1 cellular context compared by ENCODE assay signal in the genomic region with DNA sequence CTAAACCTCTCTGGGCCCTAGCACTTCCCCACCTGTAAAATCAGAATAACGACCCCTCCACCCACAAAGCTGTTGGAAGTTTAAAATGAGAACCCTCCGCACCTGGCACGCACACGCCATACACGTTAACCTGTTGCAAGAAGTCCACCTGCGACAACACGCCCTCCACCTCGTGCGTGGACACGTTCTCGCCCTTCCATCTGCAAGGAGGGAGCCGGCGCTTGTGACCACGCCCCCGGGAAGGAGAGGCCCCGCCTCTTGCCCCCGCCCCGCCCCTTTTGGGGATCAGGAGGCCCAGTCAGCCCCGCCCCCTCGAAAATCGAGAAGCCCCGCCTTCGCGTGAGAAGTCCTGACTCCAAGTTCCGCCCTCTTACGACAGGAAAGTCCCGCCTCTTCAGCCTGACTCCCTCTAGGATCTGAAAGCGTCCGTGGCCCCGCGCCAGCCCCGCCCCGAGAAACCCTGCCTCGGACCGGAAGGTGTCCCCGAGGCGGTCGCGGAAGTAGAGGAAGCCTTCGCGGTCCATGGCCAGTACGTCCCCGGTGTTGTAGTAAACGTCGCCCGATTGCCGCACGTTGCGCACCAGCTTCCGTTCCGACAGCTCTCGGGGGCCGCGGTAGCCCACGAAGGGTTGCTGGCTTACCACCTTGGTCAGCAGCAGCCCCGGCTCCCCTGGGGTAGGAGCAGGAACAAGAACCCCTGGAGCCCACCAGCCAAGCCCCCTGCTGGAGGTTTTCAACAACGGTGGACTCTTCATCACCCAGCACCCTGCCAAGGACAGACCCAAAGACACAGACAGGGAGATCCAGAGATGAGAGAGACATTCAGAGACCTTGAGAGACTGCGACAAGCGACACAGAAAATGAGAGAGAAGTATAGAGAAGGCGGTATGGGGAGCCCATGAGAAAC.
TF ChIP-seq lines count a peak whose summit lies in the region.

No MANE protein-coding gene starts in this region.

TF ChIP-seq in A549, 52 proteins besides CTCF, POLR2A, EP300 and RAD21 (continued from another document):
- TF ChIP-seq MAX (IDR thresholded peaks at IDR 0.05) (peak; percentile 97), HOXB5 (CRISPR knock-in tag; IDR thresholded peaks at IDR 0.05) (peak; percentile 61; the same call in 1 of the 2 replicates), ESRRA (IDR thresholded peaks at IDR 0.05; ENCODE audit: borderline replicate concordance, low read length) (0 out of 2 replicates have a peak, but pooled peaks have one; percentile 35), JUN (IDR thresholded peaks at IDR 0.05) (peak; percentile 61 to 89; a peak in 4 of 5 replicates), CEBPB (IDR thresholded peaks at IDR 0.05) (peak in 1 of 2 experiments; percentile 9; a peak in 1 of 4 replicates), MAZ (IDR thresholded peaks at IDR 0.05; ENCODE audit: borderline replicate concordance, low read depth, low read length) (peak; percentile 63; the same call in 1 of the 2 replicates), MYC (IDR thresholded peaks at IDR 0.05; ENCODE audit: borderline replicate concordance, low read length) (peak; percentile 75), ELK1 (IDR thresholded peaks at IDR 0.05; ENCODE audit: low read depth, low read length) (0 out of 2 replicates have a peak, but pooled peaks have one; percentile 24), REST (IDR thresholded peaks at IDR 0.05) (peak; percentile 45; the same call in 1 of the 2 replicates)
